In genomic region chr3:183514048-183514447, GRCh38 we compare ENCODE assay signal across 20 cellular contexts. TPM values are rescaled to one million over a fixed set of nuclear protein-coding genes. Genes with fewer than 3 reads are reported as not detected.
DNase-seq lines count a peak whose midpoint lies in the region; ATAC-seq lines count a peak whose summit lies in the region.
"Had no signal": no experiment of that assay in that cellular context is flagged by ENCODE, and none has a peak within 500 bp of the region (broad histone marks: within the 10 kb centered on the region; RNA-seq: fewer than 3 reads in every experiment).

No MANE protein-coding gene starts in this region.

- H3K27me3 Mint-ChIP-seq in activated CD4-positive, alpha-beta T cell treated with anti-CD3 and anti-CD28 coated beads, Interleukin-2, amount 10 ng/mL, durations not matched to agents 7 days and 5 days, result no peaks in the 10 kb centered on the region
- no peaks in the 10 kb centered on the region for H3K27me3 Mint-ChIP-seq in IgD-negative memory B cell
- H3K27me3 Mint-ChIP-seq in activated naive CD8-positive, alpha-beta T cell treated with anti-CD3 and anti-CD28 coated beads, Interleukin-2, amount 10 ng/mL, durations not matched to agents 7 days and 5 days, result no peaks in the 10 kb centered on the region
- no peaks in the 10 kb centered on the region for H3K27me3 Mint-ChIP-seq in natural killer cell treated with Interleukin-12 subunit alpha and Interleukin-12 subunit beta and Interleukin-15 and Interleukin-18, amount 100 ng/mL, for 72 hours

- H3K4ac ChIP-seq in mesenchymal stem cell (ENCODE audit: low read depth in 1 of 2, low read length in 2 of 2), result no peak overlapping the region

- no peaks in the 10 kb centered on the region for H3K36me3 ChIP-seq in mesenchymal stem cell (ENCODE audit: control insufficient read depth in 1 of 2, insufficient read depth in 2 of 2, low read depth in 1 of 2, low read length in 2 of 2)
- H3K36me3 ChIP-seq: adrenal gland, cardiac muscle cell, heart left ventricle, stomach, upper lobe of right lung, WERI-Rb-1 had no signal

- peaks cover 51% of the 10 kb centered on the region for H3K36me3 Mint-ChIP-seq in activated CD4-positive, alpha-beta T cell treated with anti-CD3 and anti-CD28 coated beads, Interleukin-2, amount 10 ng/mL, durations not matched to agents 7 days and 5 days (ENCODE audit: low read depth)
- H3K36me3 Mint-ChIP-seq in IgD-negative memory B cell, result peaks cover 4% of the 10 kb centered on the region
- H3K36me3 Mint-ChIP-seq in activated naive CD8-positive, alpha-beta T cell treated with anti-CD3 and anti-CD28 coated beads, Interleukin-2, amount 10 ng/mL, durations not matched to agents 7 days and 5 days, result peaks cover 28% of the 10 kb centered on the region
- H3K36me3 Mint-ChIP-seq in natural killer cell treated with Interleukin-12 subunit alpha and Interleukin-12 subunit beta and Interleukin-15 and Interleukin-18, amount 100 ng/mL, for 72 hours, result peaks cover 8% of the 10 kb centered on the region

- no peaks in the 10 kb centered on the region for H3K9me3 ChIP-seq in mesenchymal stem cell (ENCODE audit: control insufficient read depth, low read length)
- H3K9me3 ChIP-seq: adrenal gland, heart left ventricle, stomach, upper lobe of right lung had no signal

- H3K4me3 Mint-ChIP-seq in activated CD4-positive, alpha-beta T cell treated with anti-CD3 and anti-CD28 coated beads, Interleukin-2, amount 10 ng/mL, durations not matched to agents 7 days and 5 days, result peak overlapping the region; percentile 18
- peak overlapping the region in 2 of 4 donors; percentile 27 to 83 for H3K4me3 Mint-ChIP-seq in IgD-negative memory B cell
- H3K4me3 Mint-ChIP-seq in activated naive CD8-positive, alpha-beta T cell treated with anti-CD3 and anti-CD28 coated beads, Interleukin-2, amount 10 ng/mL, durations not matched to agents 7 days and 5 days, result peak overlapping the region; percentile 54
- peak overlapping the region; percentile 67 for H3K4me3 Mint-ChIP-seq in natural killer cell treated with Interleukin-12 subunit alpha and Interleukin-12 subunit beta and Interleukin-15 and Interleukin-18, amount 100 ng/mL, for 72 hours

- peaks cover 2% of the 10 kb centered on the region for H3K9me3 Mint-ChIP-seq in activated CD4-positive, alpha-beta T cell treated with anti-CD3 and anti-CD28 coated beads, Interleukin-2, amount 10 ng/mL, durations not matched to agents 7 days and 5 days
- no peaks in the 10 kb centered on the region for H3K9me3 Mint-ChIP-seq in IgD-negative memory B cell
- H3K9me3 Mint-ChIP-seq in activated naive CD8-positive, alpha-beta T cell treated with anti-CD3 and anti-CD28 coated beads, Interleukin-2, amount 10 ng/mL, durations not matched to agents 7 days and 5 days, result no peaks in the 10 kb centered on the region
- H3K9me3 Mint-ChIP-seq in natural killer cell treated with Interleukin-12 subunit alpha and Interleukin-12 subunit beta and Interleukin-15 and Interleukin-18, amount 100 ng/mL, for 72 hours, result no peaks in the 10 kb centered on the region

- DNase-seq in activated CD4-positive, alpha-beta T cell treated with anti-CD3 and anti-CD28 coated beads, Interleukin-2, amount 10 ng/mL, durations not matched to agents 7 days and 5 days, result no peak
- no peak for DNase-seq in activated CD4-positive, alpha-beta T cell treated with anti-CD3 and anti-CD28 coated beads, Interleukin-2, amount 50 U/mL, for 48 hours
- no peak for DNase-seq in activated naive CD8-positive, alpha-beta T cell treated with anti-CD3 and anti-CD28 coated beads, Interleukin-2, amount 10 ng/mL, durations not matched to agents 7 days and 5 days
- DNase-seq in natural killer cell treated with Interleukin-12 subunit alpha and Interleukin-12 subunit beta and Interleukin-15 and Interleukin-18, amount 100 ng/mL, for 72 hours (ENCODE audit: low spot score), result no peak
- DNase-seq in kidney glomerular epithelial cell (lab: John Stamatoyannopoulos, UW) (no peak), mesenchymal stem cell (no peak)
- DNase-seq: effector CD8-positive, alpha-beta T cell; heart left ventricle; NCI-H1694; NCI-H345; stomach; upper lobe of right lung; WERI-Rb-1 had no signal

- H3K4me1 ChIP-seq in mesenchymal stem cell (ENCODE audit: control insufficient read depth, insufficient read depth, low read depth, low read length), result no peaks in the 10 kb centered on the region
- H3K4me1 ChIP-seq: adrenal gland, stomach, upper lobe of right lung had no signal

- CTCF ChIA-PET in activated CD4-positive, alpha-beta T cell treated with anti-CD3 and anti-CD28 coated beads, Interleukin-2, amount 10 ng/mL, durations not matched to agents 7 days and 5 days (lab: Charles Lee), result interaction anchor here (0.9 to 1.4 kb wide), 2 partner anchors 13 to 16 kb away, joined by 3 to 4 read pairs; no protein-coding TSS in a partner anchor

- no peak overlapping the region for H4K8ac ChIP-seq in mesenchymal stem cell (ENCODE audit: low read length)

- no peak overlapping the region for H2AFZ ChIP-seq in mesenchymal stem cell (ENCODE audit: low read depth, low read length)

- no peak overlapping the region for H2BK12ac ChIP-seq in mesenchymal stem cell (ENCODE audit: low read length in 2 of 2)

- no peak overlapping the region for H3K23ac ChIP-seq in mesenchymal stem cell (ENCODE audit: low read length in 2 of 2)

- peaks cover 30 to 41% of the 10 kb centered on the region in 2 experiments for H3K27me3 ChIP-seq in mesenchymal stem cell (ENCODE audit: control insufficient read depth in 1 of 2, insufficient read depth in 1 of 2, low read length in 2 of 2)
- H3K27me3 ChIP-seq: adrenal gland, heart left ventricle, upper lobe of right lung had no signal

- POLR2A ChIA-PET in activated CD4-positive, alpha-beta T cell treated with anti-CD3 and anti-CD28 coated beads, Interleukin-2, amount 10 ng/mL, durations not matched to agents 7 days and 5 days (lab: Charles Lee), result no interaction called here
- POLR2A ChIA-PET in activated naive CD8-positive, alpha-beta T cell treated with anti-CD3 and anti-CD28 coated beads, Interleukin-2, amount 10 ng/mL, durations not matched to agents 7 days and 5 days (lab: Charles Lee), result interaction anchor here (0.7 to 1.6 kb wide), 2 partner anchors 27 to 33 kb away, joined by 4 to 7 read pairs; no protein-coding TSS in a partner anchor

- no peak for ATAC-seq in activated naive CD8-positive, alpha-beta T cell treated with anti-CD3 and anti-CD28 coated beads, Interleukin-2, amount 10 ng/mL, durations not matched to agents 7 days and 5 days (ENCODE audit: low read depth)
- no peak for ATAC-seq in natural killer cell treated with Interleukin-12 subunit alpha and Interleukin-12 subunit beta and Interleukin-15 and Interleukin-18, amount 100 ng/mL, for 72 hours
- ATAC-seq in HG03095 (IDR thresholded peaks at IDR 0.05; ENCODE audit: unreplicated experiment), result no peak

- H3K4me1 Mint-ChIP-seq in activated CD4-positive, alpha-beta T cell treated with anti-CD3 and anti-CD28 coated beads, Interleukin-2, amount 10 ng/mL, durations not matched to agents 7 days and 5 days, result peaks cover 68% of the 10 kb centered on the region
- H3K4me1 Mint-ChIP-seq in IgD-negative memory B cell, result peaks cover 53 to 75% (median 61%) of the 10 kb centered on the region in 3 donors
- H3K4me1 Mint-ChIP-seq in activated naive CD8-positive, alpha-beta T cell treated with anti-CD3 and anti-CD28 coated beads, Interleukin-2, amount 10 ng/mL, durations not matched to agents 7 days and 5 days, result peaks cover 55% of the 10 kb centered on the region
- peaks cover 61 to 64% of the 10 kb centered on the region in 2 donors for H3K4me1 Mint-ChIP-seq in natural killer cell treated with Interleukin-12 subunit alpha and Interleukin-12 subunit beta and Interleukin-15 and Interleukin-18, amount 100 ng/mL, for 72 hours (ENCODE audit: low read depth in 2 of 2)

- H3K4me3 ChIP-seq in mesenchymal stem cell (ENCODE audit: insufficient read depth in 1 of 2, low read depth in 1 of 2, low read length in 2 of 2), result no peak overlapping the region
- H3K4me3 ChIP-seq: adrenal gland, cardiac muscle cell, heart left ventricle, stomach, upper lobe of right lung had no signal

- H3K9ac ChIP-seq in mesenchymal stem cell (ENCODE audit: low read length), result no peak overlapping the region

- no peak overlapping the region for H3K18ac ChIP-seq in mesenchymal stem cell (ENCODE audit: low read depth in 1 of 2, low read length in 2 of 2)

- 92% methylated on average over 8 of the region's 8 CpGs for WGBS in mesenchymal stem cell

- no peak overlapping the region for H3K27ac ChIP-seq in mesenchymal stem cell (ENCODE audit: low read length, poor library complexity, severe bottlenecking)
- H3K27ac ChIP-seq: adrenal gland, cardiac muscle cell, heart left ventricle, RWPE1, upper lobe of right lung, WERI-Rb-1 had no signal

- no peak overlapping the region for H3K4me2 ChIP-seq in mesenchymal stem cell (ENCODE audit: low read length, poor library complexity, severe bottlenecking)

- no peak overlapping the region for H4K91ac ChIP-seq in mesenchymal stem cell (ENCODE audit: low read length)

- H3K27ac Mint-ChIP-seq in activated CD4-positive, alpha-beta T cell treated with anti-CD3 and anti-CD28 coated beads, Interleukin-2, amount 10 ng/mL, durations not matched to agents 7 days and 5 days, result peak overlapping the region; percentile 77
- H3K27ac Mint-ChIP-seq in IgD-negative memory B cell, result peak overlapping the region; percentile 81 to 97 (median 88)
- H3K27ac Mint-ChIP-seq in activated naive CD8-positive, alpha-beta T cell treated with anti-CD3 and anti-CD28 coated beads, Interleukin-2, amount 10 ng/mL, durations not matched to agents 7 days and 5 days, result peak overlapping the region; percentile 85
- H3K27ac Mint-ChIP-seq in natural killer cell treated with Interleukin-12 subunit alpha and Interleukin-12 subunit beta and Interleukin-15 and Interleukin-18, amount 100 ng/mL, for 72 hours, result peak overlapping the region; percentile 71 to 85

- H3K79me1 ChIP-seq in mesenchymal stem cell (replicated peaks; ENCODE audit: low read length, poor library complexity, severe bottlenecking), result no peaks in the 10 kb centered on the region

- H2BK5ac ChIP-seq in mesenchymal stem cell (ENCODE audit: low read depth, low read length, poor library complexity, severe bottlenecking), result no peak overlapping the region

- peak overlapping the region in 1 of 2 experiments; percentile 71 for H3K14ac ChIP-seq in mesenchymal stem cell (ENCODE audit: low read length in 2 of 2)

- no peak overlapping the region for H2BK15ac ChIP-seq in mesenchymal stem cell (ENCODE audit: low read depth, poor library complexity, severe bottlenecking)

- no peak overlapping the region for H2AK5ac ChIP-seq in mesenchymal stem cell (ENCODE audit: low read length, severe bottlenecking)

- no peak overlapping the region for H2BK120ac ChIP-seq in mesenchymal stem cell (ENCODE audit: low read depth, low read length)

RNA-seq across cellular contexts. Expression of gene KLHL6, which starts 41.5 kb away (rescaled TPM):
- 10 to 100 TPM; 40.4 to 41.2 TPM for total RNA-seq in activated CD4-positive, alpha-beta T cell treated with anti-CD3 and anti-CD28 coated beads, Interleukin-2, amount 10 ng/mL, durations not matched to agents 7 days and 5 days
- 31.3 TPM for polyA plus RNA-seq in IgD-negative memory B cell
- 10 to 100 TPM; 34.1 to 36.9 TPM for total RNA-seq in activated naive CD8-positive, alpha-beta T cell treated with anti-CD3 and anti-CD28 coated beads, Interleukin-2, amount 10 ng/mL, durations not matched to agents 7 days and 5 days
- 10 to 100 TPM; 16.9 to 19.3 TPM for total RNA-seq in natural killer cell treated with Interleukin-12 subunit alpha and Interleukin-12 subunit beta and Interleukin-15 and Interleukin-18, amount 100 ng/mL, for 72 hours
- 0.01 TPM for polyA plus RNA-seq in mesenchymal stem cell (2013, experiment 1 of 2)
- polyA plus RNA-seq in mesenchymal stem cell (2013, experiment 2 of 2), result 0.01 TPM
- total RNA-seq: A673, M059J had no signal
- polyA plus RNA-seq: cardiac muscle cell had no signal
